ENCODE assay signal across 15 cellular contexts in the genomic region with DNA sequence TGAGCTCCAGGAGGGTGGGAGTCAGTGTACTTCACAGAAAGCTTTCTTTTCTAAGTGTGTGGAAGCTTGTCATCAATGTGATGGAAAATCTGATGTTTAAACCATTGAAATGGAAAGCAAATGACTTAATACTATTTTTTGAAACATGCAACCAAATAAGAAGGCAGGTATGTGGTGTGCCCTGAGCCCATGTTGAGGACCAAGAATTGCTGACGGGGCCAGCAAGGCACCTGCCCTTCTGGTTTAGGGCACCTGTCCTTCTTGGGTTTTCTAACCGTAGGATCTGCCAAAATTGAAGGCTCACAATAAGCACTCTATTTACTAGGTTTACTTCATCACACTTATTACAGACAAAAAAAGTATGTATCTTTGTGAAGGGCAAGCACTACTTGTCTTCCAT.
DNase-seq lines count a peak whose midpoint lies in the region; ATAC-seq and TF ChIP-seq lines count a peak whose summit lies in the region.
"Had no signal": no experiment of that assay in that cellular context is flagged by ENCODE, and none has a peak within 500 bp of the region (broad histone marks: within the 10 kb centered on the region; RNA-seq: fewer than 3 reads in every experiment).

No MANE protein-coding gene starts in this region.

- no peak overlapping the region for H3K4me2 ChIP-seq in MM.1S (ENCODE audit: low read depth, low read length)
- H3K4me2 ChIP-seq in trophoblast cell (ENCODE audit: low read length): no peak overlapping the region
- no peak overlapping the region for H3K4me2 ChIP-seq in PC-3 (ENCODE audit: low read length)
- H3K4me2 ChIP-seq: BLaER1 had no signal

- no peak for ATAC-seq in PC-3

- H3K18ac ChIP-seq in trophoblast cell (ENCODE audit: low read length): no peak overlapping the region

- POLR2A ChIA-PET in PC-3 (lab: Charles Lee; ENCODE audit: unreplicated experiment): no interaction called here

- no peak overlapping the region for H3K23ac ChIP-seq in trophoblast cell (ENCODE audit: low read length)

- peak overlapping the region; percentile 87 for H2BK120ac ChIP-seq in trophoblast cell (ENCODE audit: insufficient read depth, low read length, poor library complexity)

- no TSS peak for BruUV-seq in PC-3 (replicated peaks; lab: Mats Ljungman, UMichigan)

- H3K14ac ChIP-seq in trophoblast cell (ENCODE audit: low read length): peak overlapping the region; percentile 55

- DNase-seq in MM.1S (peak; percentile 54), trophoblast cell (no peak), PC-3 (no peak), ureter (ENCODE audit: low spot score) (no peak), vagina (ENCODE audit: extremely low spot score in 2 of 2) (no peak)
- DNase-seq: 8988T; ACHN; BE2C; CD4-positive, alpha-beta memory T cell; CD4-positive, CD25-positive, alpha-beta regulatory T cell; CD8-positive, alpha-beta memory T cell; COR-L47; DMS79 treated with DMSO at 0.1 percent for 48 hours; GF-D8 had no signal

- intact Hi-C loops in PC-3 (cut with micrococcal nuclease) (no loop called here), vagina (cut with DNase I) (no loop called here)

- no peak overlapping the region for H3K9ac ChIP-seq in MM.1S (ENCODE audit: low read length)
- no peak overlapping the region for H3K9ac ChIP-seq in trophoblast cell (ENCODE audit: low read length)
- no peak overlapping the region for H3K9ac ChIP-seq in PC-3 (ENCODE audit: low read length)
- H3K9ac ChIP-seq: BLaER1 had no signal

- H4K91ac ChIP-seq in trophoblast cell (ENCODE audit: low read depth, low read length): peak overlapping the region; percentile 90

- no peak overlapping the region for H3K4ac ChIP-seq in trophoblast cell (ENCODE audit: low read depth, low read length)

- H3K9me3 ChIP-seq in MM.1S (replicated peaks; ENCODE audit: insufficient read depth, low read length) (no peaks in the 10 kb centered on the region), trophoblast cell (ENCODE audit: insufficient read depth, low read depth, low read length) (no peaks in the 10 kb centered on the region), PC-3 (ENCODE audit: low read length) (no peaks in the 10 kb centered on the region), vagina (no peaks in the 10 kb centered on the region)
- H3K9me3 ChIP-seq: BE2C, BLaER1 had no signal

- peak overlapping the region; percentile 71 for H2AK5ac ChIP-seq in trophoblast cell (ENCODE audit: low read length)

- H3K27me3 ChIP-seq in MM.1S (replicated peaks; ENCODE audit: insufficient read depth, low read length) (no peaks in the 10 kb centered on the region), trophoblast cell (ENCODE audit: insufficient read depth, low read length) (no peaks in the 10 kb centered on the region), PC-3 (ENCODE audit: low read length) (peaks cover 6% of the 10 kb centered on the region; the same call in 1 of the 2 replicates), vagina (no peaks in the 10 kb centered on the region)
- H3K27me3 ChIP-seq: BE2C, BLaER1 had no signal

- peak overlapping the region; percentile 18 for H2BK12ac ChIP-seq in trophoblast cell (ENCODE audit: low read length)

- H4K20me1 ChIP-seq in MM.1S (ENCODE audit: insufficient read depth, low read length): no peaks in the 10 kb centered on the region
- H4K20me1 ChIP-seq in PC-3 (ENCODE audit: low read length): no peaks in the 10 kb centered on the region
- H4K20me1 ChIP-seq: BLaER1 had no signal

- H3K4me1 ChIP-seq in MM.1S (ENCODE audit: low read length) (no peaks in the 10 kb centered on the region), trophoblast cell (ENCODE audit: control insufficient read depth in 1 of 2, insufficient read depth in 2 of 2, low read length in 2 of 2) (peaks cover 9 to 11% of the 10 kb centered on the region in 2 experiments), PC-3 (ENCODE audit: insufficient read depth, low read length) (no peaks in the 10 kb centered on the region), vagina (no peaks in the 10 kb centered on the region)
- H3K4me1 ChIP-seq: BE2C, BLaER1 had no signal

- CTCF ChIA-PET in PC-3 (lab: Charles Lee): no interaction called here

- peak overlapping the region; percentile 11; the same call in 1 of the 2 replicates for H3K27ac ChIP-seq in MM.1S (ENCODE audit: low read length)
- peak overlapping the region; percentile 91 for H3K27ac ChIP-seq in trophoblast cell (ENCODE audit: low read depth, low read length)
- no peak overlapping the region for H3K27ac ChIP-seq in PC-3 (ENCODE audit: low read length)
- no peak overlapping the region for H3K27ac ChIP-seq in vagina
- H3K27ac ChIP-seq: BLaER1 had no signal

- no peaks in the 10 kb centered on the region for H3F3A ChIP-seq in MM.1S (ENCODE audit: insufficient read depth, low read length)
- no peaks in the 10 kb centered on the region for H3F3A ChIP-seq in PC-3 (ENCODE audit: low read length, unreplicated experiment)

- H4K12ac ChIP-seq in trophoblast cell (ENCODE audit: low read depth, low read length): no peak overlapping the region

- H2AFZ ChIP-seq in MM.1S (ENCODE audit: low read length): no peak overlapping the region
- H2AFZ ChIP-seq in trophoblast cell (ENCODE audit: insufficient read depth, low read length, poor library complexity): no peak overlapping the region
- H2AFZ ChIP-seq in PC-3 (ENCODE audit: low read length): no peak overlapping the region

- no CpG with 5 or more reads among the region's 2 CpGs for WGBS in trophoblast cell (ENCODE audit: extremely low coverage, insufficient coverage, insufficient read length)

- H3K4me3 ChIP-seq in MM.1S (ENCODE audit: low read length): no peak overlapping the region
- no peak overlapping the region for H3K4me3 ChIP-seq in trophoblast cell (ENCODE audit: low read depth, low read length)
- H3K4me3 ChIP-seq in PC-3 (ENCODE audit: low read length): no peak overlapping the region
- H3K4me3 ChIP-seq in vagina: no peak overlapping the region
- H3K4me3 ChIP-seq: BLaER1 had no signal

- peaks cover 15% of the 10 kb centered on the region for H3K79me1 ChIP-seq in trophoblast cell (ENCODE audit: low read length)

- H3K79me2 ChIP-seq in MM.1S (ENCODE audit: low read length) (no peaks in the 10 kb centered on the region), trophoblast cell (ENCODE audit: control insufficient read depth, insufficient read depth, low read length, poor library complexity) (no peaks in the 10 kb centered on the region), PC-3 (ENCODE audit: low read length) (no peaks in the 10 kb centered on the region)

- H2BK5ac ChIP-seq in trophoblast cell (ENCODE audit: low read depth, low read length, poor library complexity): peak overlapping the region; percentile 79

- no peaks in the 10 kb centered on the region for H3K9me2 ChIP-seq in MM.1S (replicated peaks; ENCODE audit: insufficient read depth, low read length)
- H3K9me2 ChIP-seq in PC-3 (replicated peaks; ENCODE audit: low read length): no peaks in the 10 kb centered on the region

- peak overlapping the region; percentile 22 for H4K8ac ChIP-seq in trophoblast cell (ENCODE audit: low read depth, low read length)

- TF ChIP-seq CTCF in MM.1S (IDR thresholded peaks at IDR 0.05; ENCODE audit: low read length) (no peak), PC-3 (conservative IDR thresholded peaks at IDR 0.05; ENCODE audit: low read depth, low read length) (no peak), vagina (IDR thresholded peaks at IDR 0.05) (no peak)

- no peak for TF ChIP-seq POLR2A in vagina (IDR thresholded peaks at IDR 0.05)

- no peaks in the 10 kb centered on the region for H3K36me3 ChIP-seq in MM.1S (replicated peaks; ENCODE audit: insufficient read depth, low read length)
- H3K36me3 ChIP-seq in trophoblast cell (ENCODE audit: control insufficient read depth in 1 of 2, insufficient read depth in 2 of 2, low read length in 2 of 2): no peaks in the 10 kb centered on the region
- H3K36me3 ChIP-seq in PC-3 (ENCODE audit: low read depth, low read length): no peaks in the 10 kb centered on the region
- no peaks in the 10 kb centered on the region for H3K36me3 ChIP-seq in vagina
- H3K36me3 ChIP-seq: BE2C, BLaER1 had no signal

Comparison
In these comparisons a context has a peak if more than half of its experiments do, and no peak if none do; other contexts are left out.
1. H3K27ac ChIP-seq: peak in MM.1S (single experiment) and trophoblast cell (single experiment); none in PC-3 (single experiment) and vagina (single experiment).